ENCODE assay signal across 9 cellular contexts in the genomic region with DNA sequence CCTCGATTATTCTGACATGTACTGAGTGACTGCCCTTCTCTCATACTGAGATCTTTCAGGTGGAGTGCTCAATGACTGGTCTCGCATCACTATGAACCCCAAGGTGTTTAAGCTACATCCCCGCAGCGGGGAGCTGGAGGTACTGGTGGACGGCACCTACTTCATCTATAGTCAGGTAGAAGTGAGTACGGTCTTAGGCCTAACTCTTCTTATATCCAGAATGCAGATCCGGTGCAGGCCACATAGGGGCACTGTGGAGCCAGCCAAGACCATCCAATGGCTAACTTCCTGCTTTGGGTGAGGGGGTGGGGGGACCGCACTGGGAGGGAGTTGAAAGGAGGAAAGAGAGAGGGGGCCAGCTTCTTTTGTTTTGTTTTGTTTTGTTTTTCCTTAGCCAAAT. TPM values are rescaled to one million over a fixed set of nuclear protein-coding genes. Genes with fewer than 3 reads are reported as not detected.
DNase-seq lines count a peak whose midpoint lies in the region; ATAC-seq, FAIRE-seq and TF ChIP-seq lines count a peak whose summit lies in the region.
"Had no signal": no experiment of that assay in that cellular context is flagged by ENCODE, and none has a peak within 500 bp of the region (broad histone marks: within the 10 kb centered on the region; RNA-seq: fewer than 3 reads in every experiment).

No MANE protein-coding gene starts in this region.

- H3K4me1 ChIP-seq in DOHH2 (ENCODE audit: control insufficient read depth, low read length) (no peaks in the 10 kb centered on the region), PC-3 (ENCODE audit: insufficient read depth, low read length) (no peaks in the 10 kb centered on the region), pancreas (no peaks in the 10 kb centered on the region)

- BruUV-seq in PC-3 (replicated peaks; lab: Mats Ljungman, UMichigan): no TSS peak

- WGBS in pancreas, 2 donors: 65 to 78% methylated on average over 8 of the region's 8 CpGs

- H2AFZ ChIP-seq in PC-3 (ENCODE audit: low read length): no peak overlapping the region

- DNase-seq in PC-3 (peak; percentile 59), ecto neural progenitor cell (ENCODE audit: low spot score) (peak; percentile 55), pancreas (no peak), GF-D8 (lab: John Stamatoyannopoulos, UW) (no peak)

- CTCF ChIA-PET in PC-3 (lab: Charles Lee): interaction anchor here (1.1 to 1.5 kb wide), 2 partner anchors 99 to 495 kb away, joined by 4 read pairs; a partner anchor contains a TSS

- H3K4me2 ChIP-seq in DOHH2 (ENCODE audit: low read length): no peak overlapping the region
- H3K4me2 ChIP-seq in PC-3 (ENCODE audit: low read length): no peak overlapping the region

- H3K9me3 ChIP-seq in DOHH2 (ENCODE audit: control insufficient read depth, insufficient read depth, low read length) (no peaks in the 10 kb centered on the region), PC-3 (ENCODE audit: low read length) (no peaks in the 10 kb centered on the region), pancreas (no peaks in the 10 kb centered on the region)

- FAIRE-seq in pancreas (lab: Jason Lieb, UNC): no peak

- TF ChIP-seq CTCF in 22Rv1 (IDR thresholded peaks at IDR 0.05) (peak; percentile 66), DOHH2 (IDR thresholded peaks at IDR 0.05; ENCODE audit: low read depth, low read length, poor library complexity, severe bottlenecking) (peak; percentile 61), PC-3 (conservative IDR thresholded peaks at IDR 0.05; ENCODE audit: low read depth, low read length) (peak; percentile 78), pancreas (IDR thresholded peaks at IDR 0.05) (peak in 3 of 4 donors; percentile 27 to 38 (median 32))

- H3K27ac ChIP-seq in 22Rv1 (no peak overlapping the region), DOHH2 (ENCODE audit: low read depth, low read length) (no peak overlapping the region), PC-3 (ENCODE audit: low read length) (no peak overlapping the region), pancreas (no peak overlapping the region)

- POLR2A ChIA-PET in PC-3 (lab: Charles Lee; ENCODE audit: unreplicated experiment): no interaction called here

- H3K9me2 ChIP-seq in DOHH2 (replicated peaks; ENCODE audit: control insufficient read depth, low read length) (no peaks in the 10 kb centered on the region), PC-3 (replicated peaks; ENCODE audit: low read length) (no peaks in the 10 kb centered on the region)

- H3K4me3 ChIP-seq in DOHH2 (ENCODE audit: low read length): no peak overlapping the region
- no peak overlapping the region for H3K4me3 ChIP-seq in PC-3 (ENCODE audit: low read length)
- H3K4me3 ChIP-seq in pancreas: no peak overlapping the region

- H3K9ac ChIP-seq in PC-3 (ENCODE audit: low read length): no peak overlapping the region

- no peaks in the 10 kb centered on the region for H4K20me1 ChIP-seq in DOHH2 (ENCODE audit: control insufficient read depth, insufficient read depth, low read depth, low read length)
- H4K20me1 ChIP-seq in PC-3 (ENCODE audit: low read length): no peaks in the 10 kb centered on the region

- H3K79me2 ChIP-seq in DOHH2 (ENCODE audit: control insufficient read depth, low read length) (no peaks in the 10 kb centered on the region), PC-3 (ENCODE audit: low read length) (no peaks in the 10 kb centered on the region)

- no peaks in the 10 kb centered on the region for H3F3A ChIP-seq in DOHH2 (ENCODE audit: control insufficient read depth, insufficient read depth)
- H3F3A ChIP-seq in PC-3 (ENCODE audit: low read length, unreplicated experiment): no peaks in the 10 kb centered on the region

- ATAC-seq in HG02759 (IDR thresholded peaks at IDR 0.05; ENCODE audit: unreplicated experiment) (peak; percentile 84), PC-3 (peak; percentile 67), pancreas (peak in 3 of 4 donors; percentile 58 to 63 (median 62)), HG02588 (IDR thresholded peaks at IDR 0.05; ENCODE audit: unreplicated experiment) (no peak)

- intact Hi-C loops in PC-3 (cut with micrococcal nuclease) (loop anchor here (1.0 to 5.0 kb wide), 2 partner anchors 63 to 416 kb away; a partner anchor contains a TSS), pancreas (cut with DNase I) (loop anchor here in 1 of 3 donors (10.0 kb wide), 1 partner anchor 489 kb away; no protein-coding TSS in a partner anchor)

- H3K36me3 ChIP-seq in DOHH2 (ENCODE audit: control insufficient read depth, low read length) (no peaks in the 10 kb centered on the region), PC-3 (ENCODE audit: low read depth, low read length) (no peaks in the 10 kb centered on the region), pancreas (no peaks in the 10 kb centered on the region)

- H3K27me3 ChIP-seq in DOHH2 (ENCODE audit: control insufficient read depth, low read length): no peaks in the 10 kb centered on the region
- no peaks in the 10 kb centered on the region for H3K27me3 ChIP-seq in PC-3 (ENCODE audit: low read length)
- peaks cover 0 to 11% (median 0%) of the 10 kb centered on the region in 4 donors for H3K27me3 ChIP-seq in pancreas

RNA-seq across cellular contexts. Expression of a gene that starts 16.4 kb away (rescaled TPM):
- total RNA-seq in PC-3 (2014; rRNA removed) (not detected in 2 replicates), pancreas (not detected)
- not detected for polyA plus RNA-seq in pancreas
- total RNA-seq: glomerular endothelial cell had no signal

RNA-seq across cellular contexts. Expression of a gene that starts 28.9 kb away (rescaled TPM):
- total RNA-seq in PC-3 (2014; rRNA removed): not detected in 2 replicates
- total RNA-seq in pancreas: not detected
- polyA plus RNA-seq in pancreas: not detected
- total RNA-seq: glomerular endothelial cell had no signal

Comparison
In these comparisons a context has a peak if more than half of its experiments do, and no peak if none do; other contexts are left out.
1. DNase-seq: peak in PC-3 (single experiment) and ecto neural progenitor cell (single experiment); none in pancreas (0 of 6) and GF-D8 (single experiment).
2. Peak in every context shown above with its lines, with median percentiles within 50 percentile points of each other: CTCF ChIP-seq.